In genomic region chr2:675982-676646, GRCh38 we compare ENCODE assay signal across 8 cellular contexts. TPM values are rescaled to one million over a fixed set of nuclear protein-coding genes. Genes with fewer than 3 reads are reported as not detected.
A peak's percentile ranks its signal among the peaks of the same experiment; 100 is the strongest.
DNase-seq lines count a peak whose midpoint lies in the region; ATAC-seq, FAIRE-seq and TF ChIP-seq lines count a peak whose summit lies in the region.

No MANE protein-coding gene starts in this region.

- H3K4me3 Mint-ChIP-seq in activated naive CD4-positive, alpha-beta T cell treated with anti-CD3 and anti-CD28 coated beads, Interleukin-2, amount 10 ng/mL, durations not matched to agents 7 days and 5 days, result peak overlapping the region; percentile 88

- H3K27me3 ChIP-seq in pancreas, result no peaks in the 10 kb centered on the region

- intact Hi-C loops in head of caudate nucleus (cut with DNase I) (no loop called here), pancreas (cut with DNase I) (no loop called here)

- 21 to 22% methylated on average over 20 to 21 of the region's 21 CpGs for WGBS in pancreas, 2 donors

- peak overlapping the region; percentile 85 for H3K27ac Mint-ChIP-seq in activated naive CD4-positive, alpha-beta T cell treated with anti-CD3 and anti-CD28 coated beads, Interleukin-2, amount 10 ng/mL, durations not matched to agents 7 days and 5 days

- H3K9me3 Mint-ChIP-seq in activated naive CD4-positive, alpha-beta T cell treated with anti-CD3 and anti-CD28 coated beads, Interleukin-2, amount 10 ng/mL, durations not matched to agents 7 days and 5 days, result no peaks in the 10 kb centered on the region

- H3K36me3 Mint-ChIP-seq in activated naive CD4-positive, alpha-beta T cell treated with anti-CD3 and anti-CD28 coated beads, Interleukin-2, amount 10 ng/mL, durations not matched to agents 7 days and 5 days, result peaks cover 18% of the 10 kb centered on the region

- peak; percentile 50 for TF ChIP-seq CTCF in AG09319 (IDR thresholded peaks at IDR 0.05; ENCODE audit: low read depth, low read length)
- no peak for TF ChIP-seq CTCF in pancreas (IDR thresholded peaks at IDR 0.05)

- ATAC-seq in GM18858 (IDR thresholded peaks at IDR 0.05; ENCODE audit: unreplicated experiment) (peak; percentile 8), HG03039 (IDR thresholded peaks at IDR 0.05; ENCODE audit: unreplicated experiment) (peak; percentile 11), pancreas (peak; percentile 10 to 44 (median 17))

- peak overlapping the region; percentile 31 to 77 (median 46) for H3K4me3 ChIP-seq in pancreas

- H3K27me3 Mint-ChIP-seq in activated naive CD4-positive, alpha-beta T cell treated with anti-CD3 and anti-CD28 coated beads, Interleukin-2, amount 10 ng/mL, durations not matched to agents 7 days and 5 days, result no peaks in the 10 kb centered on the region

- FAIRE-seq in pancreas (lab: Jason Lieb, UNC), result no peak

- CTCF ChIA-PET in activated naive CD4-positive, alpha-beta T cell treated with anti-CD3 and anti-CD28 coated beads, Interleukin-2, amount 10 ng/mL, durations not matched to agents 7 days and 5 days (lab: Charles Lee), result no interaction called here

- peaks cover 44% of the 10 kb centered on the region for H3K4me1 Mint-ChIP-seq in activated naive CD4-positive, alpha-beta T cell treated with anti-CD3 and anti-CD28 coated beads, Interleukin-2, amount 10 ng/mL, durations not matched to agents 7 days and 5 days

- no peaks in the 10 kb centered on the region for H3K9me3 ChIP-seq in pancreas

- DNase-seq in AG09319 (ENCODE audit: extremely low read depth, low read depth) (peak; percentile 76), NCI-H345 (lab: John Stamatoyannopoulos, UW) (peak; percentile 53), head of caudate nucleus (peak in 37 of 42 donors; percentile 15 to 79 (median 54)), pancreas (peak in 5 of 6 donors; percentile 47 to 83 (median 60)), retina (no peak)
- peak; percentile 66 for DNase-seq in activated naive CD4-positive, alpha-beta T cell treated with anti-CD3 and anti-CD28 coated beads, Interleukin-2, amount 10 ng/mL, durations not matched to agents 7 days and 5 days

- peaks cover 0 to 8% (median 5%) of the 10 kb centered on the region in 3 donors for H3K36me3 ChIP-seq in pancreas

- peak overlapping the region in 3 of 4 donors; percentile 53 to 97 (median 58) for H3K27ac ChIP-seq in pancreas

- peaks cover 0 to 8% (median 0%) of the 10 kb centered on the region in 3 donors for H3K4me1 ChIP-seq in pancreas

RNA-seq across cellular contexts. Expression of gene TMEM18, which starts 1.1 kb away (rescaled TPM):
- 10 to 100 TPM; 11.9 to 18.9 (median 14.2) TPM for total RNA-seq in pancreas
- polyA plus RNA-seq in pancreas, result 10 to 100 TPM; 15.1 to 20.3 TPM
